1 cellular context compared by ENCODE assay signal in genomic region chr11:10012068-10012467, GRCh38.
TF ChIP-seq lines count a peak whose summit lies in the region.

No MANE protein-coding gene starts in this region.

TF ChIP-seq in H1, 55 proteins besides CTCF, POLR2A, EP300 and RAD21 (continued from another document):
- no peak for TF ChIP-seq SRF (IDR thresholded peaks at IDR 0.05; ENCODE audit: low read depth, low read length)
